ENCODE assay signal across 10 cellular contexts in genomic region chr12:124441443-124442190, GRCh38.
A peak's percentile ranks its signal among the peaks of the same experiment; 100 is the strongest.
DNase-seq lines count a peak whose midpoint lies in the region; ATAC-seq and TF ChIP-seq lines count a peak whose summit lies in the region.
"Had no signal": no experiment of that assay in that cellular context is flagged by ENCODE, and none has a peak within 500 bp of the region (broad histone marks: within the 10 kb centered on the region; RNA-seq: fewer than 3 reads in every experiment).

No MANE protein-coding gene starts in this region.

- POLR2A ChIA-PET in WTC11 (lab: Charles Lee), result no interaction called here

- no peaks in the 10 kb centered on the region for H3K9me3 Mint-ChIP-seq in WTC11

- H3K4me2 ChIP-seq in GM23248 (ENCODE audit: unreplicated experiment), result peak overlapping the region; percentile 86

- no peaks in the 10 kb centered on the region for H3K27me3 Mint-ChIP-seq in WTC11 (ENCODE audit: low read depth)

- peaks cover 17% of the 10 kb centered on the region for H3K4me1 Mint-ChIP-seq in WTC11

- H3K4me3 ChIP-seq in GM23248 (peak overlapping the region; percentile 56), foreskin fibroblast (ENCODE audit: low read depth in 1 of 2, low read length in 2 of 2) (no peak overlapping the region), skin epidermis (no peak overlapping the region), testis (no peak overlapping the region)
- H3K4me3 ChIP-seq: SJCRH30, spleen had no signal

- TF ChIP-seq CTCF in WTC11 (IDR thresholded peaks at IDR 0.05) (no peak), foreskin fibroblast (IDR thresholded peaks at IDR 0.05; ENCODE audit: low read depth, low read length) (no peak), testis (IDR thresholded peaks at IDR 0.05) (no peak)

- H3K27ac Mint-ChIP-seq in WTC11, result peak overlapping the region; percentile 21

- H3K79me2 ChIP-seq in GM23248 (ENCODE audit: insufficient read depth), result peaks cover 33% of the 10 kb centered on the region

- no peaks in the 10 kb centered on the region for H3K27me3 ChIP-seq in GM23248 (replicated peaks; ENCODE audit: insufficient read depth)
- no peaks in the 10 kb centered on the region for H3K27me3 ChIP-seq in testis
- H3K27me3 ChIP-seq: SJCRH30, spleen had no signal

- intact Hi-C loops in testis (cut with DNase I; ENCODE audit: low total_unique reads), result no loop called here

- H3K4me3 Mint-ChIP-seq in WTC11, result no peak overlapping the region

- H4K20me1 ChIP-seq in GM23248 (ENCODE audit: insufficient read depth), result no peaks in the 10 kb centered on the region

- CTCF ChIA-PET in WTC11 (lab: Charles Lee), result interaction anchor here (1.4 kb wide), 1 partner anchor 42 kb away, joined by 3 read pairs; no protein-coding TSS in a partner anchor

- WGBS in GM23248 (ENCODE audit: low coverage in 1 of 2, low lambda C conversion rate in 2 of 2, missing lambda C conversion rate in 2 of 2), 2 experiments, result 0 to 2% methylated on average over 17 of the region's 17 CpGs
- WGBS in testis, 2 donors, result 86 to 88% methylated on average over 17 of the region's 17 CpGs

- no peak; the same call in 1 of the 2 replicates for ATAC-seq in WTC11
- no peak for ATAC-seq in GM19452 (IDR thresholded peaks at IDR 0.05; ENCODE audit: unreplicated experiment)
- ATAC-seq in GM21390 (IDR thresholded peaks at IDR 0.05; ENCODE audit: unreplicated experiment), result no peak

- H2AFZ ChIP-seq in GM23248, result no peak overlapping the region

- H3K4me1 ChIP-seq in GM23248 (ENCODE audit: insufficient read depth) (peaks cover 38% of the 10 kb centered on the region), testis (peaks cover 15% of the 10 kb centered on the region)

- H3K9ac ChIP-seq in GM23248, result peak overlapping the region; percentile 86

- peaks cover 26% of the 10 kb centered on the region for H3F3A ChIP-seq in GM23248 (ENCODE audit: insufficient read depth)

- H3K36me3 ChIP-seq in GM23248 (ENCODE audit: low read depth) (no peaks in the 10 kb centered on the region), testis (ENCODE audit: low read depth, missing control alignments) (no peaks in the 10 kb centered on the region)

- in situ Hi-C loops in GM23248 (cut with MboI), result no loop called here

- no peak for TF ChIP-seq POLR2A in testis (IDR thresholded peaks at IDR 0.05)

- DNase-seq in GM23248, result peak; percentile 99
- no peak for DNase-seq in WTC11 (ENCODE audit: low spot score)
- peak; percentile 60 to 75 for DNase-seq in foreskin fibroblast
- DNase-seq in T-helper 1 cell, result no peak
- no peak for DNase-seq in testis
- DNase-seq: spleen had no signal

- H3K9me3 ChIP-seq in GM23248 (ENCODE audit: low read depth) (no peaks in the 10 kb centered on the region), testis (no peaks in the 10 kb centered on the region)
- H3K9me3 ChIP-seq: SJCRH30, spleen had no signal

- peaks cover 18% of the 10 kb centered on the region for H3K36me3 Mint-ChIP-seq in WTC11

- peak overlapping the region; percentile 98 for H3K27ac ChIP-seq in GM23248
- H3K27ac ChIP-seq in skin epidermis, result peak overlapping the region in 15 of 21 experiments; percentile 26 to 82 (median 52)
- H3K27ac ChIP-seq in testis, result no peak overlapping the region
- H3K27ac ChIP-seq: SJCRH30 had no signal

- no peaks in the 10 kb centered on the region for H3K9me2 ChIP-seq in GM23248 (ENCODE audit: insufficient read depth)

TF ChIP-seq in WTC11, 78 proteins besides CTCF, POLR2A, EP300 and RAD21:
- TF ChIP-seq NFE2L1 (CRISPR knock-in tag; IDR thresholded peaks at IDR 0.05) (no peak), GRHL2 (CRISPR knock-in tag; IDR thresholded peaks at IDR 0.05; ENCODE audit: insufficient replicate concordance, severe bottlenecking) (no peak), E2F1 (CRISPR knock-in tag; IDR thresholded peaks at IDR 0.05) (no peak)

Comparison
In these comparisons a context has a peak if more than half of its experiments do, and no peak if none do; other contexts are left out.
1. DNase-seq: peak in GM23248 (single experiment) and foreskin fibroblast (2 of 2); none in WTC11 (single experiment), T-helper 1 cell (0 of 5) and testis (single experiment).
2. H3K27ac ChIP-seq: peak in GM23248 (single experiment) and skin epidermis (15 of 21); none in testis (0 of 2).